1 cellular context compared by ENCODE assay signal in genomic region chr12:108982621-108983219, GRCh38.
TF ChIP-seq lines count a peak whose summit lies in the region.

No MANE protein-coding gene starts in this region.

TF ChIP-seq in HepG2, 621 proteins besides CTCF, POLR2A, EP300 and RAD21 (continued from another document):
- TF ChIP-seq ZHX2 (IDR thresholded peaks at IDR 0.05; ENCODE audit: low read depth) (no peak), ZHX2 (CRISPR knock-in tag; IDR thresholded peaks at IDR 0.05; ENCODE audit: borderline replicate concordance) (no peak)
